ENCODE assay signal across 17 cellular contexts in the genomic region with DNA sequence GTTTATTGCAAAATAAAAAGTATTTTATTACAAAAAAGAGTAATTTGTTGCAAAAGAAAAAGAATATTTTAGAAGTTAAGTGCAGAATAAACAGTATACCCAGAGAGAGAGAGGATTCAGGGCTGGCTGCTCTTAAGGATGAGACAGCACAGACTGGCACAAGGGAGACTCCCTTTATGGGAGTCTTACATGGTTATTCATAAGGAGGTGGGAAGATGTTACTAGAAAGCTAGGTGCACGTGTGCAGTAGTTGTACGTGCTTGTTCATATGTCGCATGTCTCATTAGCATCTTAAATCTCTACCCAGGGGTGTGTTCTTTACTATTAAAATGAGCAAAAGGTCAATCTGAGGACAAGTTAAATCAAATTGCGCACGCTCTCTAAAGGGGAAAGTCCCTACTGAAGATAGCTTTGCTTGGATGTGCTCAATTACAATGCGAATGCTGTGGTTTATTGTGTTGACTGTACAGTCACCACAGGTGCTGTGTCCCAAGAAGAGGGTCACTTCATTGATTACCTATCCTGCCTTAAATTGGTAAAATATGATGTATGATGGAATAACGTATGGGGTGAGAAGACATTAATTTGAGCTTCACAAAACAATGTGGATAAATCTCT.
"Had no signal": no experiment of that assay in that cellular context is flagged by ENCODE, and none has a peak within 500 bp of the region (broad histone marks: within the 10 kb centered on the region; RNA-seq: fewer than 3 reads in every experiment).

No MANE protein-coding gene starts in this region.

- FAIRE-seq: endothelial cell of umbilical vein, kidney had no signal

- H3K9me3 ChIP-seq: gastrocnemius medialis, mucosa of descending colon had no signal

- H3K27ac ChIP-seq: coronary artery, gastrocnemius medialis, spleen had no signal

- DNase-seq: effector CD4-positive, alpha-beta T cell; endodermal cell; erythroblast; gastrocnemius medialis; immature natural killer cell; kidney; mucosa of descending colon; naive thymus-derived CD8-positive, alpha-beta T cell; posterior cingulate gyrus; spleen; stimulated activated CD4-positive, alpha-beta T cell treated with anti-CD3 and anti-CD28 coated beads, Interleukin-2, amount 100 ng/mL, for 24 hours; stimulated activated CD4-positive, alpha-beta T cell treated with anti-CD3 and anti-CD28 coated beads, Interleukin-4, amount 100 ng/mL, for 4 hours; stimulated activated naive CD4-positive, alpha-beta T cell treated with Interleukin-2 at 50 U/mL for 16 hours; trophoblast cell had no signal

- H3K4me1 ChIP-seq: gastrocnemius medialis, spleen had no signal

- H3K4me1 Mint-ChIP-seq: endodermal cell; immature natural killer cell; naive thymus-derived CD8-positive, alpha-beta T cell; neural crest cell had no signal

- H3K27ac Mint-ChIP-seq: endodermal cell; immature natural killer cell; naive thymus-derived CD8-positive, alpha-beta T cell had no signal

- H3K36me3 ChIP-seq: gastrocnemius medialis, spleen had no signal

- H3K27me3 Mint-ChIP-seq: naive thymus-derived CD8-positive, alpha-beta T cell had no signal

- H3K36me3 Mint-ChIP-seq: immature natural killer cell; naive thymus-derived CD8-positive, alpha-beta T cell had no signal

- H3K4me3 ChIP-seq: coronary artery, gastrocnemius medialis, mucosa of descending colon, spleen had no signal

- H3K27me3 ChIP-seq: gastrocnemius medialis, spleen had no signal

- H3K4me3 Mint-ChIP-seq: endodermal cell; immature natural killer cell; naive thymus-derived CD8-positive, alpha-beta T cell; neural crest cell had no signal
